In the genomic region with DNA sequence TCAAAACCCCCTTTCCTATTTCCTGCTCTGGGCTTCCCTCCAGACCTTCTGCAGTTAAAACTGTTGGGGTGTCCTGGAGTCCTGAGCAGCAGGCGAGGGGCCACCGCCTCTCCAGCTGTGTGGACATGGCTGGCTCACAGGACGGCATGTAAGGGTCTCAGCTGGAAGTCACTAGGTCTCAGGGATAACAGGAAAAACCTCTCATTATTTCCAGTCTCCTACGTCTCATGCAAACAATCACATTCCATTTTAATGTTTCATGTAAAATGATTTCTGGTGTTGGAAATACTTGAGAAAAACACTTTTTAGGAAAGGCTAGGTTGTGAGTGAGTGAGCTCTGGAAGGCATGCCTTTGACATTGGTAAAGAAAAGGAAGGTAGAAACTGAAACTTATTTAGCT, we compare ENCODE assay signal across 16 cellular contexts.
A peak's percentile ranks its signal among the peaks of the same experiment; 100 is the strongest.
DNase-seq lines count a peak whose midpoint lies in the region; ATAC-seq and TF ChIP-seq lines count a peak whose summit lies in the region.
"Had no signal": no experiment of that assay in that cellular context is flagged by ENCODE, and none has a peak within 500 bp of the region (broad histone marks: within the 10 kb centered on the region; RNA-seq: fewer than 3 reads in every experiment).

No MANE protein-coding gene starts in this region.

- H3K27me3 ChIP-seq in GM23248 (replicated peaks; ENCODE audit: insufficient read depth), result no peaks in the 10 kb centered on the region
- no peaks in the 10 kb centered on the region for H3K27me3 ChIP-seq in Panc1 (ENCODE audit: control insufficient read depth, insufficient read depth, low read length)
- H3K27me3 ChIP-seq in gastrocnemius medialis, result no peaks in the 10 kb centered on the region
- H3K27me3 ChIP-seq in esophagus muscularis mucosa, result no peaks in the 10 kb centered on the region
- H3K27me3 ChIP-seq: right atrium auricular region had no signal

- in situ Hi-C loops in GM23248 (cut with MboI), result no loop called here
- in situ Hi-C loops in Panc1 (cut with HindIII; ENCODE audit: low pct_unique_long_range_greater_than_20kb, low sequenced_read_pairs), result no loop called here
- in situ Hi-C loops in gastrocnemius medialis (cut with MboI; ENCODE audit: low sequenced_read_pairs in 4 of 4), result loop anchor here in 2 of 4 donors (25.0 kb wide), 1 partner anchor 178 kb away; a partner anchor contains a TSS

- no peak for TF ChIP-seq CTCF in Panc1 (IDR thresholded peaks at IDR 0.05)
- TF ChIP-seq CTCF in gastrocnemius medialis (IDR thresholded peaks at IDR 0.05 in 4 of 5, conservative IDR thresholded peaks at IDR 0.05 in 1 of 5), result no peak
- TF ChIP-seq CTCF in esophagus muscularis mucosa (IDR thresholded peaks at IDR 0.05), result no peak

- H4K20me1 ChIP-seq in GM23248 (ENCODE audit: insufficient read depth), result no peaks in the 10 kb centered on the region

- TF ChIP-seq EP300 in esophagus muscularis mucosa (IDR thresholded peaks at IDR 0.05), result no peak

- H3K9me3 ChIP-seq in GM23248 (ENCODE audit: low read depth) (no peaks in the 10 kb centered on the region), Panc1 (ENCODE audit: control insufficient read depth, insufficient read depth, low read depth, low read length) (no peaks in the 10 kb centered on the region), gastrocnemius medialis (no peaks in the 10 kb centered on the region), esophagus muscularis mucosa (no peaks in the 10 kb centered on the region)
- H3K9me3 ChIP-seq: right atrium auricular region had no signal

- H3K36me3 ChIP-seq in GM23248 (ENCODE audit: low read depth) (no peaks in the 10 kb centered on the region), Panc1 (ENCODE audit: control insufficient read depth, insufficient read depth, low read length) (no peaks in the 10 kb centered on the region), gastrocnemius medialis (no peaks in the 10 kb centered on the region), esophagus muscularis mucosa (no peaks in the 10 kb centered on the region)
- H3K36me3 ChIP-seq: right atrium auricular region had no signal

- ATAC-seq in Panc1 (no peak), gastrocnemius medialis (no peak)
- ATAC-seq: stimulated activated naive B cell treated with anti-CD40 and anti-IgM and Interleukin-4, amounts not matched to agents 10 μg/mL and 1 μg/mL and 100 μg/mL, for 72 hours had no signal

- no TSS peak for BruUV-seq in Panc1 (replicated peaks; lab: Mats Ljungman, UMichigan)

- DNase-seq in GM23248, result peak; percentile 69
- DNase-seq in Panc1 (ENCODE audit: low read depth, low spot score), result no peak
- DNase-seq in fibroblast of gingiva (ENCODE audit: low read depth), result peak; percentile 20
- DNase-seq in gastrocnemius medialis, result no peak
- no peak for DNase-seq in NCI-H526 treated with DMSO at 0.1 percent for 48 hours (lab: John Stamatoyannopoulos, UW)
- DNase-seq in activated CD4-positive, CD25-positive, alpha-beta regulatory T cell (lab: John Stamatoyannopoulos, UW), result no peak
- no peak for DNase-seq in esophagus muscularis mucosa (ENCODE audit: extremely low spot score)
- DNase-seq: anterior cingulate cortex; CD8-positive, alpha-beta memory T cell; effector CD4-positive, alpha-beta T cell; head of caudate nucleus; KG1; left cardiac atrium; NCI-H748 treated with DMSO at 0.1 percent for 48 hours; stimulated activated naive B cell treated with anti-CD40 and anti-IgM and Interleukin-4, amounts not matched to agents 10 μg/mL and 1 μg/mL and 100 μg/mL, for 72 hours had no signal

- WGBS in GM23248 (ENCODE audit: low coverage in 1 of 2, low lambda C conversion rate in 2 of 2, missing lambda C conversion rate in 2 of 2), 2 experiments, result 34 to 39% methylated on average over 4 of the region's 4 CpGs
- 68% methylated on average over 4 of the region's 4 CpGs for WGBS in esophagus muscularis mucosa

- intact Hi-C loops in Panc1 (cut with micrococcal nuclease; ENCODE audit: unreplicated experiment), result no loop called here
- intact Hi-C loops in gastrocnemius medialis (cut with DNase I; ENCODE audit: low total_unique reads), result no loop called here
- intact Hi-C loops in esophagus muscularis mucosa (cut with DNase I), result loop anchor here (10.0 kb wide), 1 partner anchor 181 kb away; no protein-coding TSS in a partner anchor

- H3K79me2 ChIP-seq in GM23248 (ENCODE audit: insufficient read depth), result no peaks in the 10 kb centered on the region

- H3K9ac ChIP-seq in GM23248, result no peak overlapping the region

- no peaks in the 10 kb centered on the region for H3K9me2 ChIP-seq in GM23248 (ENCODE audit: insufficient read depth)

- POLR2A ChIA-PET in Panc1 (lab: Charles Lee), result no interaction called here

- peak overlapping the region; percentile 51 for H2AFZ ChIP-seq in GM23248

- H3F3A ChIP-seq in GM23248 (ENCODE audit: insufficient read depth), result peaks cover 6% of the 10 kb centered on the region; the same call in 1 of the 2 replicates

- H3K27ac ChIP-seq in GM23248, result no peak overlapping the region; the same call in 1 of the 2 replicates
- 0 out of 2 replicates have a peak overlapping the region, but pooled peaks have one; percentile 15 for H3K27ac ChIP-seq in Panc1 (ENCODE audit: low read length)
- peak overlapping the region; percentile 79 to 93 (median 88) for H3K27ac ChIP-seq in gastrocnemius medialis
- H3K27ac ChIP-seq in esophagus muscularis mucosa (replicated peaks in 1 of 4), result no peak overlapping the region

- TF ChIP-seq POLR2A in gastrocnemius medialis (IDR thresholded peaks at IDR 0.05) (no peak), esophagus muscularis mucosa (IDR thresholded peaks at IDR 0.05; ENCODE audit: low read depth) (no peak)

- H3K4me1 ChIP-seq in GM23248 (ENCODE audit: insufficient read depth) (peaks cover 12% of the 10 kb centered on the region), Panc1 (ENCODE audit: control insufficient read depth, insufficient read depth, low read length) (peaks cover 26% of the 10 kb centered on the region), gastrocnemius medialis (peaks cover 64 to 68% of the 10 kb centered on the region in 2 donors), esophagus muscularis mucosa (no peaks in the 10 kb centered on the region)

- peak overlapping the region; percentile 50 for H3K4me2 ChIP-seq in GM23248 (ENCODE audit: unreplicated experiment)

- CTCF ChIA-PET in Panc1 (lab: Charles Lee), result no interaction called here

- H3K4me3 ChIP-seq in GM23248 (no peak overlapping the region), Panc1 (ENCODE audit: low read depth in 2 of 2, low read length in 2 of 2) (no peak overlapping the region), gastrocnemius medialis (no peak overlapping the region), esophagus muscularis mucosa (no peak overlapping the region)
- H3K4me3 ChIP-seq: right atrium auricular region had no signal

Comparison
In these comparisons a context has a peak if more than half of its experiments do, and no peak if none do; other contexts are left out.
1. DNase-seq: peak in GM23248 (single experiment) and fibroblast of gingiva (single experiment); none in Panc1 (single experiment), gastrocnemius medialis (0 of 2), NCI-H526 treated with DMSO at 0.1 percent for 48 hours (single experiment), activated CD4-positive, CD25-positive, alpha-beta regulatory T cell (0 of 4) and esophagus muscularis mucosa (single experiment).
2. H3K27ac ChIP-seq: peak in Panc1 (single experiment) and gastrocnemius medialis (4 of 4); none in GM23248 (single experiment) and esophagus muscularis mucosa (0 of 4).